ENCODE assay signal across 10 cellular contexts in the genomic region with DNA sequence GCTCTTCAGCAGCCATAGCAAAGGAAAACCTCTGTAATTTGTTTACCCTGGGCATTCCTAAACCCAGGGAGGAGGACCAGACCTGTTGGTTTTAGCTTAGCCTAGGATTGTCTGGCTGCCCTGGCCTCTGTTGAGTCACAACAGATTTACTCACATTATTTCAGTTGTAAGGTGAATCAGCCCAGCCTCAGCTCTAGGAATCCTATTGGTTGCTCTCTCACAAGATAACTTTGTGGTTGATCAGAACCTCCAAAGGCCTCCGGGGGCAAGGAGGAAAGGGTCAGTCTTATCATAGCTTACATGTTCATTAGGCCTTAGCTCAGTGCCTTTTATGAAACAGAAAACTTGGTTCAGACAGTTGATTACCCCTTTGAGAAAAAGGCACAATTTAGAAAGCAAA. TPM values are rescaled to one million over a fixed set of nuclear protein-coding genes. Genes with fewer than 3 reads are reported as not detected.
DNase-seq lines count a peak whose midpoint lies in the region; ATAC-seq, FAIRE-seq and TF ChIP-seq lines count a peak whose summit lies in the region.
"Had no signal": no experiment of that assay in that cellular context is flagged by ENCODE, and none has a peak within 500 bp of the region (broad histone marks: within the 10 kb centered on the region; RNA-seq: fewer than 3 reads in every experiment).

No MANE protein-coding gene starts in this region.

- H3K27me3 ChIP-seq in SJCRH30, result no peaks in the 10 kb centered on the region
- H3K27me3 ChIP-seq: SJSA1 had no signal

- H3K4me3 ChIP-seq in SJCRH30, result no peak overlapping the region
- H3K4me3 ChIP-seq: left ventricle myocardium inferior, SJSA1 had no signal

- H3K36me3 ChIP-seq in SJCRH30, result no peaks in the 10 kb centered on the region
- H3K36me3 ChIP-seq: SJSA1 had no signal

- ATAC-seq in GM19455 (IDR thresholded peaks at IDR 0.05; ENCODE audit: unreplicated experiment), result no peak

- H3K27ac ChIP-seq in SJCRH30, result no peak overlapping the region
- H3K27ac ChIP-seq: left ventricle myocardium inferior, SJSA1 had no signal

- no peaks in the 10 kb centered on the region for H3K4me1 ChIP-seq in SJCRH30
- H3K4me1 ChIP-seq: left ventricle myocardium inferior, SJSA1 had no signal

- H3K9me3 ChIP-seq in SJCRH30 (replicated peaks), result no peaks in the 10 kb centered on the region
- H3K9me3 ChIP-seq: left ventricle myocardium inferior, SJSA1 had no signal

- DNase-seq in EL (peak; percentile 38), GM19239 (ENCODE audit: insufficient read length, low spot score) (no peak), M059J (ENCODE audit: low read depth) (peak; percentile 84), erythroblast (lab: John Stamatoyannopoulos, UW) (peak; percentile 12 to 40), SJCRH30 (no peak), NOMO-1 treated with dmso at 0.1 percent for 144 hours (lab: John Stamatoyannopoulos, UW; ENCODE audit: unreplicated experiment) (no peak), middle frontal gyrus (ENCODE audit: extremely low spot score, low spot score) (no peak)
- DNase-seq: left ventricle myocardium inferior had no signal

- TF ChIP-seq POLR2A in erythroblast (IDR thresholded peaks at IDR 0.05; ENCODE audit: low read length), result no peak

- peak; percentile 86 for FAIRE-seq in GM19239 (lab: Jason Lieb, UNC)

RNA-seq across cellular contexts. Expression of gene PDK3, which starts 41.0 kb away (rescaled TPM):
- total RNA-seq in M059J (2014; rRNA removed; shearing (Covaris generic)), result 15.3 and 18.5 TPM in 2 replicates
- 22.1 and 23.0 TPM in 2 replicates for total RNA-seq in SJCRH30 (2014; rRNA removed; shearing (Covaris generic))

Comparison
In these comparisons a context has a peak if more than half of its experiments do, and no peak if none do; other contexts are left out.
1. DNase-seq: peak in EL (single experiment), M059J (single experiment) and erythroblast (2 of 2); none in GM19239 (single experiment), SJCRH30 (0 of 2), NOMO-1 treated with dmso at 0.1 percent for 144 hours (single experiment) and middle frontal gyrus (single experiment).